Comparison of ENCODE assay signal across 1 cellular context in the genomic region with DNA sequence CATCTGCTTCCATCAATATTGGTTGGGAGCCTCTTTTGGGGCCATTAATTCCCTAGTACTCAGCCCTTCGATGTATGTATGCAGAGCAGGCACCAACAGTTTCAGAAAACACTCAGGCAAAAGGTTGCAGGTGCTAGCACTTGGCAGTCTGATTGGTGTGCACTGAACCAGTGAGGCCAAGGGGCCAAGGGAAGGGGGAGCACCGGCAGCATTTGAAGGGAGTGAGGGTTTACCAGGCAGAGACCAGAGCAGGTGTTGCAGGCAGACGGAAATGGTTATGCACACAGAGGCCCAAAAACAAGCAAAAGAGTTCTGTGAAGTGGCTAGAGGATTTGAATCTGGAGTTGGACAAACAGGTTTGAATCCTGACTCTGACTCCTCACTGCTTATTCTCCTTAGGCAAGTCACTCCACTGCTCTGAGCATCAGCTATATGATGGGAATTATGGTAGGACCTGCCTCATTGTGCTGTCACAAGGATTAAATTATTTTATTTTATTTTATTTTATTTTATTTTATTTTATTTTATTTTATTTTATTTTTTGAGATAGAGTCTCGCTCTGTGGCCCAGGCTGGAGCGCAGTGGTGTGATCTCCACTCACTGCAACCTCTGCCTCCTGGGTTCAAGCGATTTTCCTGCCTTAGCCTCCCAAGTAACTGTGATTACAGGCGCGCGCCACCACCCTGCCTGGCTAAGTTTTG.
TF ChIP-seq lines count a peak whose summit lies in the region.

No MANE protein-coding gene starts in this region.

TF ChIP-seq in HepG2, 621 proteins besides CTCF, POLR2A, EP300 and RAD21 (continued from another document and continues in another):
- TF ChIP-seq, protein P1, sequence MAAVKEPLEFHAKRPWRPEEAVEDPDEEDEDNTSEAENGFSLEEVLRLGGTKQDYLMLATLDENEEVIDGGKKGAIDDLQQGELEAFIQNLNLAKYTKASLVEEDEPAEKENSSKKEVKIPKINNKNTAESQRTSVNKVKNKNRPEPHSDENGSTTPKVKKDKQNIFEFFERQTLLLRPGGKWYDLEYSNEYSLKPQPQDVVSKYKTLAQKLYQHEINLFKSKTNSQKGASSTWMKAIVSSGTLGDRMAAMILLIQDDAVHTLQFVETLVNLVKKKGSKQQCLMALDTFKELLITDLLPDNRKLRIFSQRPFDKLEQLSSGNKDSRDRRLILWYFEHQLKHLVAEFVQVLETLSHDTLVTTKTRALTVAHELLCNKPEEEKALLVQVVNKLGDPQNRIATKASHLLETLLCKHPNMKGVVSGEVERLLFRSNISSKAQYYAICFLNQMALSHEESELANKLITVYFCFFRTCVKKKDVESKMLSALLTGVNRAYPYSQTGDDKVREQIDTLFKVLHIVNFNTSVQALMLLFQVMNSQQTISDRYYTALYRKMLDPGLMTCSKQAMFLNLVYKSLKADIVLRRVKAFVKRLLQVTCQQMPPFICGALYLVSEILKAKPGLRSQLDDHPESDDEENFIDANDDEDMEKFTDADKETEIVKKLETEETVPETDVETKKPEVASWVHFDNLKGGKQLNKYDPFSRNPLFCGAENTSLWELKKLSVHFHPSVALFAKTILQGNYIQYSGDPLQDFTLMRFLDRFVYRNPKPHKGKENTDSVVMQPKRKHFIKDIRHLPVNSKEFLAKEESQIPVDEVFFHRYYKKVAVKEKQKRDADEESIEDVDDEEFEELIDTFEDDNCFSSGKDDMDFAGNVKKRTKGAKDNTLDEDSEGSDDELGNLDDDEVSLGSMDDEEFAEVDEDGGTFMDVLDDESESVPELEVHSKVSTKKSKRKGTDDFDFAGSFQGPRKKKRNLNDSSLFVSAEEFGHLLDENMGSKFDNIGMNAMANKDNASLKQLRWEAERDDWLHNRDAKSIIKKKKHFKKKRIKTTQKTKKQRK (IDR thresholded peaks at IDR 0.05; ENCODE audit: low read length) = no peak
- peak; percentile 39; the same call in 1 of the 2 replicates for TF ChIP-seq RXRB (CRISPR knock-in tag; IDR thresholded peaks at IDR 0.05; ENCODE audit: borderline replicate concordance)
- TF ChIP-seq ZNF564 (CRISPR knock-in tag; IDR thresholded peaks at IDR 0.05) = no peak
- no peak for TF ChIP-seq SUZ12 (IDR thresholded peaks at IDR 0.05; ENCODE audit: low read depth, low read length)
- TF ChIP-seq, protein P2, sequence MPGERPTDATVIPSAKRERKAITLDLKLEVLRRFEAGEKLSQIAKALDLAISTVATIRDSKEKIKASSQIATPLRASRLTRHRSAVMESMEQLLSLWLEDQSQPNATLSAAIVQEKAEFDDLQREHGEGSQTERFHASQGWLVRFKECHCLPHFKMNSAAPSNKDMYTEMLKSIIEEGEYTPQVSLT (CRISPR knock-in tag; IDR thresholded peaks at IDR 0.05; ENCODE audit: borderline replicate concordance, low read depth) = no peak
- TF ChIP-seq FOXA3 (CRISPR knock-in tag; IDR thresholded peaks at IDR 0.05) = peak; percentile 34; the same call in 1 of the 2 replicates
- TF ChIP-seq ZNF781 (CRISPR knock-in tag; IDR thresholded peaks at IDR 0.05; ENCODE audit: borderline replicate concordance, not compliant biosample characterization) = no peak
- TF ChIP-seq ZNF256 (CRISPR knock-in tag; conservative IDR thresholded peaks at IDR 0.05) = no peak
- TF ChIP-seq, protein P3, sequence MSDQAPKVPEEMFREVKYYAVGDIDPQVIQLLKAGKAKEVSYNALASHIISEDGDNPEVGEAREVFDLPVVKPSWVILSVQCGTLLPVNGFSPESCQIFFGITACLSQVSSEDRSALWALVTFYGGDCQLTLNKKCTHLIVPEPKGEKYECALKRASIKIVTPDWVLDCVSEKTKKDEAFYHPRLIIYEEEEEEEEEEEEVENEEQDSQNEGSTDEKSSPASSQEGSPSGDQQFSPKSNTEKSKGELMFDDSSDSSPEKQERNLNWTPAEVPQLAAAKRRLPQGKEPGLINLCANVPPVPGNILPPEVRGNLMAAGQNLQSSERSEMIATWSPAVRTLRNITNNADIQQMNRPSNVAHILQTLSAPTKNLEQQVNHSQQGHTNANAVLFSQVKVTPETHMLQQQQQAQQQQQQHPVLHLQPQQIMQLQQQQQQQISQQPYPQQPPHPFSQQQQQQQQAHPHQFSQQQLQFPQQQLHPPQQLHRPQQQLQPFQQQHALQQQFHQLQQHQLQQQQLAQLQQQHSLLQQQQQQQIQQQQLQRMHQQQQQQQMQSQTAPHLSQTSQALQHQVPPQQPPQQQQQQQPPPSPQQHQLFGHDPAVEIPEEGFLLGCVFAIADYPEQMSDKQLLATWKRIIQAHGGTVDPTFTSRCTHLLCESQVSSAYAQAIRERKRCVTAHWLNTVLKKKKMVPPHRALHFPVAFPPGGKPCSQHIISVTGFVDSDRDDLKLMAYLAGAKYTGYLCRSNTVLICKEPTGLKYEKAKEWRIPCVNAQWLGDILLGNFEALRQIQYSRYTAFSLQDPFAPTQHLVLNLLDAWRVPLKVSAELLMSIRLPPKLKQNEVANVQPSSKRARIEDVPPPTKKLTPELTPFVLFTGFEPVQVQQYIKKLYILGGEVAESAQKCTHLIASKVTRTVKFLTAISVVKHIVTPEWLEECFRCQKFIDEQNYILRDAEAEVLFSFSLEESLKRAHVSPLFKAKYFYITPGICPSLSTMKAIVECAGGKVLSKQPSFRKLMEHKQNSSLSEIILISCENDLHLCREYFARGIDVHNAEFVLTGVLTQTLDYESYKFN (CRISPR knock-in tag; conservative IDR thresholded peaks at IDR 0.05) = peak; percentile 39; the same call in 1 of the 2 replicates
- peak; percentile 25; the same call in 1 of the 2 replicates for TF ChIP-seq SOX5 (CRISPR knock-in tag; IDR thresholded peaks at IDR 0.05; ENCODE audit: borderline replicate concordance)
- TF ChIP-seq SMC3 (IDR thresholded peaks at IDR 0.05; ENCODE audit: low read length) = no peak
- TF ChIP-seq, protein P4, sequence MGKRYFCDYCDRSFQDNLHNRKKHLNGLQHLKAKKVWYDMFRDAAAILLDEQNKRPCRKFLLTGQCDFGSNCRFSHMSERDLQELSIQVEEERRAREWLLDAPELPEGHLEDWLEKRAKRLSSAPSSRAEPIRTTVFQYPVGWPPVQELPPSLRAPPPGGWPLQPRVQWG (CRISPR knock-in tag; IDR thresholded peaks at IDR 0.05; ENCODE audit: borderline replicate concordance, low read depth) = no peak
- 0 out of 2 replicates have a peak, but pooled peaks have one; percentile 20 for TF ChIP-seq ZNF83 (CRISPR knock-in tag; IDR thresholded peaks at IDR 0.05; ENCODE audit: borderline replicate concordance)
- no peak for TF ChIP-seq HOXA5 (CRISPR knock-in tag; IDR thresholded peaks at IDR 0.05)
- TF ChIP-seq HHEX (CRISPR knock-in tag; IDR thresholded peaks at IDR 0.05) = peak; percentile 52; the same call in 1 of the 2 replicates
- TF ChIP-seq ZNF672 (CRISPR knock-in tag; IDR thresholded peaks at IDR 0.05) = no peak
- no peak for TF ChIP-seq ZNF670 (CRISPR knock-in tag; IDR thresholded peaks at IDR 0.05; ENCODE audit: borderline replicate concordance)
- TF ChIP-seq ZNF644 (CRISPR knock-in tag; IDR thresholded peaks at IDR 0.05; ENCODE audit: low read depth) = no peak
- no peak for TF ChIP-seq ZNF556 (CRISPR knock-in tag; IDR thresholded peaks at IDR 0.05; ENCODE audit: borderline replicate concordance)
- TF ChIP-seq AKAP8 (CRISPR knock-in tag; IDR thresholded peaks at IDR 0.05) = no peak
- peak; percentile 25; the same call in 1 of the 2 replicates for TF ChIP-seq ZFX (CRISPR knock-in tag; IDR thresholded peaks at IDR 0.05; ENCODE audit: low read depth)
- TF ChIP-seq, protein P5, sequence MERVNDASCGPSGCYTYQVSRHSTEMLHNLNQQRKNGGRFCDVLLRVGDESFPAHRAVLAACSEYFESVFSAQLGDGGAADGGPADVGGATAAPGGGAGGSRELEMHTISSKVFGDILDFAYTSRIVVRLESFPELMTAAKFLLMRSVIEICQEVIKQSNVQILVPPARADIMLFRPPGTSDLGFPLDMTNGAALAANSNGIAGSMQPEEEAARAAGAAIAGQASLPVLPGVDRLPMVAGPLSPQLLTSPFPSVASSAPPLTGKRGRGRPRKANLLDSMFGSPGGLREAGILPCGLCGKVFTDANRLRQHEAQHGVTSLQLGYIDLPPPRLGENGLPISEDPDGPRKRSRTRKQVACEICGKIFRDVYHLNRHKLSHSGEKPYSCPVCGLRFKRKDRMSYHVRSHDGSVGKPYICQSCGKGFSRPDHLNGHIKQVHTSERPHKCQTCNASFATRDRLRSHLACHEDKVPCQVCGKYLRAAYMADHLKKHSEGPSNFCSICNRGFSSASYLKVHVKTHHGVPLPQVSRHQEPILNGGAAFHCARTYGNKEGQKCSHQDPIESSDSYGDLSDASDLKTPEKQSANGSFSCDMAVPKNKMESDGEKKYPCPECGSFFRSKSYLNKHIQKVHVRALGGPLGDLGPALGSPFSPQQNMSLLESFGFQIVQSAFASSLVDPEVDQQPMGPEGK (CRISPR knock-in tag; IDR thresholded peaks at IDR 0.05) = no peak
- TF ChIP-seq, protein P6, sequence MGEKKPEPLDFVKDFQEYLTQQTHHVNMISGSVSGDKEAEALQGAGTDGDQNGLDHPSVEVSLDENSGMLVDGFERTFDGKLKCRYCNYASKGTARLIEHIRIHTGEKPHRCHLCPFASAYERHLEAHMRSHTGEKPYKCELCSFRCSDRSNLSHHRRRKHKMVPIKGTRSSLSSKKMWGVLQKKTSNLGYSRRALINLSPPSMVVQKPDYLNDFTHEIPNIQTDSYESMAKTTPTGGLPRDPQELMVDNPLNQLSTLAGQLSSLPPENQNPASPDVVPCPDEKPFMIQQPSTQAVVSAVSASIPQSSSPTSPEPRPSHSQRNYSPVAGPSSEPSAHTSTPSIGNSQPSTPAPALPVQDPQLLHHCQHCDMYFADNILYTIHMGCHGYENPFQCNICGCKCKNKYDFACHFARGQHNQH (CRISPR knock-in tag; IDR thresholded peaks at IDR 0.05) = no peak; the same call in 1 of the 2 replicates
- TF ChIP-seq, protein P7, sequence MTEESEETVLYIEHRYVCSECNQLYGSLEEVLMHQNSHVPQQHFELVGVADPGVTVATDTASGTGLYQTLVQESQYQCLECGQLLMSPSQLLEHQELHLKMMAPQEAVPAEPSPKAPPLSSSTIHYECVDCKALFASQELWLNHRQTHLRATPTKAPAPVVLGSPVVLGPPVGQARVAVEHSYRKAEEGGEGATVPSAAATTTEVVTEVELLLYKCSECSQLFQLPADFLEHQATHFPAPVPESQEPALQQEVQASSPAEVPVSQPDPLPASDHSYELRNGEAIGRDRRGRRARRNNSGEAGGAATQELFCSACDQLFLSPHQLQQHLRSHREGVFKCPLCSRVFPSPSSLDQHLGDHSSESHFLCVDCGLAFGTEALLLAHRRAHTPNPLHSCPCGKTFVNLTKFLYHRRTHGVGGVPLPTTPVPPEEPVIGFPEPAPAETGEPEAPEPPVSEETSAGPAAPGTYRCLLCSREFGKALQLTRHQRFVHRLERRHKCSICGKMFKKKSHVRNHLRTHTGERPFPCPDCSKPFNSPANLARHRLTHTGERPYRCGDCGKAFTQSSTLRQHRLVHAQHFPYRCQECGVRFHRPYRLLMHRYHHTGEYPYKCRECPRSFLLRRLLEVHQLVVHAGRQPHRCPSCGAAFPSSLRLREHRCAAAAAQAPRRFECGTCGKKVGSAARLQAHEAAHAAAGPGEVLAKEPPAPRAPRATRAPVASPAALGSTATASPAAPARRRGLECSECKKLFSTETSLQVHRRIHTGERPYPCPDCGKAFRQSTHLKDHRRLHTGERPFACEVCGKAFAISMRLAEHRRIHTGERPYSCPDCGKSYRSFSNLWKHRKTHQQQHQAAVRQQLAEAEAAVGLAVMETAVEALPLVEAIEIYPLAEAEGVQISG (CRISPR knock-in tag; IDR thresholded peaks at IDR 0.05) = no peak
- TF ChIP-seq AHR (CRISPR knock-in tag; IDR thresholded peaks at IDR 0.05) = no peak
- TF ChIP-seq, protein P8, sequence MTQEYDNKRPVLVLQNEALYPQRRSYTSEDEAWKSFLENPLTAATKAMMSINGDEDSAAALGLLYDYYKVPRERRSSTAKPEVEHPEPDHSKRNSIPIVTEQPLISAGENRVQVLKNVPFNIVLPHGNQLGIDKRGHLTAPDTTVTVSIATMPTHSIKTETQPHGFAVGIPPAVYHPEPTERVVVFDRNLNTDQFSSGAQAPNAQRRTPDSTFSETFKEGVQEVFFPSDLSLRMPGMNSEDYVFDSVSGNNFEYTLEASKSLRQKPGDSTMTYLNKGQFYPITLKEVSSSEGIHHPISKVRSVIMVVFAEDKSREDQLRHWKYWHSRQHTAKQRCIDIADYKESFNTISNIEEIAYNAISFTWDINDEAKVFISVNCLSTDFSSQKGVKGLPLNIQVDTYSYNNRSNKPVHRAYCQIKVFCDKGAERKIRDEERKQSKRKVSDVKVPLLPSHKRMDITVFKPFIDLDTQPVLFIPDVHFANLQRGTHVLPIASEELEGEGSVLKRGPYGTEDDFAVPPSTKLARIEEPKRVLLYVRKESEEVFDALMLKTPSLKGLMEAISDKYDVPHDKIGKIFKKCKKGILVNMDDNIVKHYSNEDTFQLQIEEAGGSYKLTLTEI (CRISPR knock-in tag; conservative IDR thresholded peaks at IDR 0.05) = no peak
- 0 out of 2 replicates have a peak, but pooled peaks have one; percentile 24 for TF ChIP-seq ZMYM3 (CRISPR knock-in tag; IDR thresholded peaks at IDR 0.05)
- TF ChIP-seq NFYC (CRISPR knock-in tag; IDR thresholded peaks at IDR 0.05) = no peak
- TF ChIP-seq NFATC3 (CRISPR knock-in tag; IDR thresholded peaks at IDR 0.05) = no peak
- TF ChIP-seq ZNF674 (CRISPR knock-in tag; IDR thresholded peaks at IDR 0.05; ENCODE audit: low read depth) = no peak
- no peak for TF ChIP-seq NR2F6 (IDR thresholded peaks at IDR 0.05)
- no peak for TF ChIP-seq NR2F6 (CRISPR knock-in tag; IDR thresholded peaks at IDR 0.05)
- no peak for TF ChIP-seq ATM (IDR thresholded peaks at IDR 0.05; ENCODE audit: borderline replicate concordance)
- no peak for TF ChIP-seq ZSCAN22 (CRISPR knock-in tag; IDR thresholded peaks at IDR 0.05)
- TF ChIP-seq TAF15 (IDR thresholded peaks at IDR 0.05; ENCODE audit: low read depth, low read length, poor library complexity, severe bottlenecking) = no peak
- peak; percentile 30; the same call in 1 of the 2 replicates for TF ChIP-seq SAP130 (CRISPR knock-in tag; IDR thresholded peaks at IDR 0.05; ENCODE audit: low read depth)
- TF ChIP-seq, protein P9, sequence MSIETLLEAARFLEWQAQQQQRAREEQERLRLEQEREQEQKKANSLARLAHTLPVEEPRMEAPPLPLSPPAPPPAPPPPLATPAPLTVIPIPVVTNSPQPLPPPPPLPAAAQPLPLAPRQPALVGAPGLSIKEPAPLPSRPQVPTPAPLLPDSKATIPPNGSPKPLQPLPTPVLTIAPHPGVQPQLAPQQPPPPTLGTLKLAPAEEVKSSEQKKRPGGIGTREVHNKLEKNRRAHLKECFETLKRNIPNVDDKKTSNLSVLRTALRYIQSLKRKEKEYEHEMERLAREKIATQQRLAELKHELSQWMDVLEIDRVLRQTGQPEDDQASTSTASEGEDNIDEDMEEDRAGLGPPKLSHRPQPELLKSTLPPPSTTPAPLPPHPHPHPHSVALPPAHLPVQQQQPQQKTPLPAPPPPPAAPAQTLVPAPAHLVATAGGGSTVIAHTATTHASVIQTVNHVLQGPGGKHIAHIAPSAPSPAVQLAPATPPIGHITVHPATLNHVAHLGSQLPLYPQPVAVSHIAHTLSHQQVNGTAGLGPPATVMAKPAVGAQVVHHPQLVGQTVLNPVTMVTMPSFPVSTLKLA (IDR thresholded peaks at IDR 0.05) = no peak
- no peak for TF ChIP-seq ZFY (CRISPR knock-in tag; IDR thresholded peaks at IDR 0.05)
